18 cellular contexts compared by ENCODE assay signal in genomic region chr12:122085571-122085970, GRCh38. TPM values are rescaled to one million over a fixed set of nuclear protein-coding genes. Genes with fewer than 3 reads are reported as not detected.
DNase-seq lines count a peak whose midpoint lies in the region; ATAC-seq and TF ChIP-seq lines count a peak whose summit lies in the region.
"Had no signal": no experiment of that assay in that cellular context is flagged by ENCODE, and none has a peak within 500 bp of the region (broad histone marks: within the 10 kb centered on the region; RNA-seq: fewer than 3 reads in every experiment).

No MANE protein-coding gene starts in this region.

- 92 to 95% (median 95%) methylated on average over 5 of the region's 5 CpGs for WGBS in heart left ventricle, 4 donors
- WGBS in thymus = 81% methylated on average over 5 of the region's 5 CpGs

- H3K4me1 Mint-ChIP-seq in activated naive CD8-positive, alpha-beta T cell treated with anti-CD3 and anti-CD28 coated beads, Interleukin-2, amount 50 U/mL, for 24 hours = peaks cover 80% of the 10 kb centered on the region
- H3K4me1 Mint-ChIP-seq in natural killer cell treated with Interleukin-12 subunit alpha and Interleukin-12 subunit beta and Interleukin-15 and Interleukin-18, amount 100 ng/mL, for 72 hours (ENCODE audit: low read depth in 2 of 2) = peaks cover 61 to 66% of the 10 kb centered on the region in 2 donors

- H3K4me3 Mint-ChIP-seq in activated naive CD8-positive, alpha-beta T cell treated with anti-CD3 and anti-CD28 coated beads, Interleukin-2, amount 50 U/mL, for 24 hours = peak overlapping the region; percentile 33
- H3K4me3 Mint-ChIP-seq in natural killer cell treated with Interleukin-12 subunit alpha and Interleukin-12 subunit beta and Interleukin-15 and Interleukin-18, amount 100 ng/mL, for 72 hours = peak overlapping the region; percentile 3

- peaks cover 16% of the 10 kb centered on the region for H3K36me3 ChIP-seq in left ventricle myocardium inferior
- peaks cover 0 to 27% (median 19%) of the 10 kb centered on the region in 9 donors for H3K36me3 ChIP-seq in heart left ventricle
- peaks cover 20% of the 10 kb centered on the region for H3K36me3 ChIP-seq in thymus (ENCODE audit: control insufficient read depth, insufficient read depth)
- peaks cover 6% of the 10 kb centered on the region for H3K36me3 ChIP-seq in right atrium auricular region
- H3K36me3 ChIP-seq: uterus had no signal

- H3K4me3 ChIP-seq in left ventricle myocardium inferior = no peak overlapping the region
- H3K4me3 ChIP-seq in heart left ventricle = no peak overlapping the region
- no peak overlapping the region for H3K4me3 ChIP-seq in thymus (ENCODE audit: low read length)
- no peak overlapping the region for H3K4me3 ChIP-seq in right atrium auricular region
- H3K4me3 ChIP-seq: lung, uterus had no signal

- TF ChIP-seq POLR2A in heart left ventricle (IDR thresholded peaks at IDR 0.05) = no peak

- H3K27ac Mint-ChIP-seq in activated naive CD8-positive, alpha-beta T cell treated with anti-CD3 and anti-CD28 coated beads, Interleukin-2, amount 50 U/mL, for 24 hours = peak overlapping the region; percentile 69
- H3K27ac Mint-ChIP-seq in natural killer cell treated with Interleukin-12 subunit alpha and Interleukin-12 subunit beta and Interleukin-15 and Interleukin-18, amount 100 ng/mL, for 72 hours = peak overlapping the region; percentile 4 to 19
- H3K27ac Mint-ChIP-seq: activated T-helper 2 cell treated with anti-CD3 and anti-CD28 coated beads, Interferon-gamma antibody, Interleukin-2, Interleukin-4, amounts not matched to agents 10 μg/mL and 5 μg/mL and 100 μg/mL, durations not matched to agents 14 hours and 24 hours and 36 hours had no signal

- H3K27me3 Mint-ChIP-seq in activated naive CD8-positive, alpha-beta T cell treated with anti-CD3 and anti-CD28 coated beads, Interleukin-2, amount 50 U/mL, for 24 hours = no peaks in the 10 kb centered on the region
- no peaks in the 10 kb centered on the region for H3K27me3 Mint-ChIP-seq in natural killer cell treated with Interleukin-12 subunit alpha and Interleukin-12 subunit beta and Interleukin-15 and Interleukin-18, amount 100 ng/mL, for 72 hours

- TF ChIP-seq CTCF in left ventricle myocardium inferior (IDR thresholded peaks at IDR 0.05; ENCODE audit: borderline replicate concordance) = no peak
- no peak for TF ChIP-seq CTCF in heart left ventricle (IDR thresholded peaks at IDR 0.05)
- TF ChIP-seq CTCF in right atrium auricular region (IDR thresholded peaks at IDR 0.05) = no peak

- H3K27ac ChIP-seq in left ventricle myocardium inferior (replicated peaks) (peak overlapping the region; percentile 76), heart left ventricle (peak overlapping the region in 4 of 12 donors; percentile 22 to 87 (median 61)), thymus (ENCODE audit: low read depth) (peak overlapping the region; percentile 85), right atrium auricular region (no peak overlapping the region)

- no peaks in the 10 kb centered on the region for H3K27me3 ChIP-seq in left ventricle myocardium inferior (ENCODE audit: low read depth)
- H3K27me3 ChIP-seq in heart left ventricle = no peaks in the 10 kb centered on the region
- H3K27me3 ChIP-seq in thymus (ENCODE audit: control insufficient read depth, insufficient read depth) = no peaks in the 10 kb centered on the region
- no peaks in the 10 kb centered on the region for H3K27me3 ChIP-seq in right atrium auricular region
- H3K27me3 ChIP-seq: uterus had no signal

- intact Hi-C loops in left ventricle myocardium inferior (cut with micrococcal nuclease) (no loop called here), heart left ventricle (cut with DNase I) (no loop called here)

- H3K9me3 ChIP-seq in left ventricle myocardium inferior (replicated peaks) (no peaks in the 10 kb centered on the region), heart left ventricle (no peaks in the 10 kb centered on the region), thymus (ENCODE audit: control insufficient read depth) (no peaks in the 10 kb centered on the region), right atrium auricular region (no peaks in the 10 kb centered on the region)
- H3K9me3 ChIP-seq: uterus had no signal

- peaks cover 47% of the 10 kb centered on the region for H3K36me3 Mint-ChIP-seq in activated naive CD8-positive, alpha-beta T cell treated with anti-CD3 and anti-CD28 coated beads, Interleukin-2, amount 50 U/mL, for 24 hours (ENCODE audit: low read depth)
- H3K36me3 Mint-ChIP-seq in natural killer cell treated with Interleukin-12 subunit alpha and Interleukin-12 subunit beta and Interleukin-15 and Interleukin-18, amount 100 ng/mL, for 72 hours = no peaks in the 10 kb centered on the region

- H3K4me1 ChIP-seq in left ventricle myocardium inferior (peaks cover 97% of the 10 kb centered on the region), heart left ventricle (peaks cover 14 to 99% (median 74%) of the 10 kb centered on the region in 12 donors), thymus (ENCODE audit: control insufficient read depth, insufficient read depth, low read length) (peaks cover 56% of the 10 kb centered on the region), right atrium auricular region (peaks cover 0 to 95% of the 10 kb centered on the region in 2 donors)

- DNase-seq in left ventricle myocardium inferior = no peak
- no peak for DNase-seq in heart left ventricle
- no peak for DNase-seq in activated naive CD8-positive, alpha-beta T cell treated with anti-CD3 and anti-CD28 coated beads, Interleukin-2, amount 50 U/mL, for 24 hours
- DNase-seq in natural killer cell treated with Interleukin-12 subunit alpha and Interleukin-12 subunit beta and Interleukin-15 and Interleukin-18, amount 100 ng/mL, for 72 hours (ENCODE audit: low spot score) = no peak
- no peak for DNase-seq in HCEC 1CT
- DNase-seq in NCI-H524 treated with DMSO at 0.1 percent for 48 hours (lab: John Stamatoyannopoulos, UW) = no peak
- no peak for DNase-seq in right atrium auricular region (ENCODE audit: low spot score)
- DNase-seq: anterior cingulate cortex; effector CD8-positive, alpha-beta T cell; head of caudate nucleus; MV-4-11; NCI-H1930; NCI-H446 treated with DMSO at 0.1 percent for 48 hours; retina; uterus had no signal

- H3K9me3 Mint-ChIP-seq in activated naive CD8-positive, alpha-beta T cell treated with anti-CD3 and anti-CD28 coated beads, Interleukin-2, amount 50 U/mL, for 24 hours = no peaks in the 10 kb centered on the region
- no peaks in the 10 kb centered on the region for H3K9me3 Mint-ChIP-seq in natural killer cell treated with Interleukin-12 subunit alpha and Interleukin-12 subunit beta and Interleukin-15 and Interleukin-18, amount 100 ng/mL, for 72 hours
- H3K9me3 Mint-ChIP-seq: activated T-helper 2 cell treated with anti-CD3 and anti-CD28 coated beads, Interferon-gamma antibody, Interleukin-2, Interleukin-4, amounts not matched to agents 10 μg/mL and 5 μg/mL and 100 μg/mL, durations not matched to agents 14 hours and 24 hours and 36 hours had no signal

- ATAC-seq in heart left ventricle = no peak
- ATAC-seq in activated naive CD8-positive, alpha-beta T cell treated with anti-CD3 and anti-CD28 coated beads, Interleukin-2, amount 50 U/mL, for 24 hours = no peak
- no peak for ATAC-seq in natural killer cell treated with Interleukin-12 subunit alpha and Interleukin-12 subunit beta and Interleukin-15 and Interleukin-18, amount 100 ng/mL, for 72 hours

RNA-seq across cellular contexts. Expression of gene MLXIP, which starts 7.0 kb away (rescaled TPM):
- total RNA-seq in left ventricle myocardium inferior (16.7 TPM), heart left ventricle (10 to 100 TPM; 14.3 to 39.6 (median 22.7) TPM), right atrium auricular region (10 to 100 TPM; 14.2 to 24.1 TPM)
- polyA plus RNA-seq in heart left ventricle (10 to 100 TPM; 19.8 to 31.7 TPM), thymus (31.9 TPM)
- 10 to 100 TPM; 28.4 to 48.6 TPM for total RNA-seq in natural killer cell treated with Interleukin-12 subunit alpha and Interleukin-12 subunit beta and Interleukin-15 and Interleukin-18, amount 100 ng/mL, for 72 hours

Comparison
In these comparisons a context has a peak if more than half of its experiments do, and no peak if none do; other contexts are left out.
1. H3K27ac ChIP-seq: peak in left ventricle myocardium inferior (single experiment) and thymus (single experiment); none in right atrium auricular region (0 of 2).